10 cellular contexts compared by ENCODE assay signal in the genomic region with DNA sequence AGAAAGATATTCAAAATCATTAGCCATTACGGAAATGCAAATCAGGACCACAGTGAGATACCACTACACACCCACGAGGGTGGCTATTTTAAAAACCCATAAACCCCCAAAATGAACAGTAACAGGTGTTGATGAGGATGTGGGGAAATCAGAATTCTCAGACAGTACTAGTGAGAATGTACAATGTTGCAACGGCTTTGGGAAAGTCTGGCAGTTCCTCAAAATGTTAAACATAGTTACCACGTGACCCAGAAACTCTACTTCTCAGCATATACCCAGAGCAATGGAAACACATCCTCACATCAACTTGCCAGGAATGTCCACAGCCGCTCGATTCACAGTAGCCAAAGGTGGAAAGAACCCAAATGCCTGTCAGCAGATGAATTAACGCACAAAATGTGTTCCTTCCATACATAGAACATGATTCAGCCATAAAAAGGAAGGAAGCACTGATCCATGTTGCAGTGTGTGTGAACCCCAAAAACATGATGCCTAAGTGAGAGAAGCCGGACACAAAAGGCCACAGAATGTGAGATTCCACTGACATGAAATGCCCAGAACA. TPM values are rescaled to one million over a fixed set of nuclear protein-coding genes. Genes with fewer than 3 reads are reported as not detected.
DNase-seq lines count a peak whose midpoint lies in the region; ATAC-seq, FAIRE-seq and TF ChIP-seq lines count a peak whose summit lies in the region.
"Had no signal": no experiment of that assay in that cellular context is flagged by ENCODE, and none has a peak within 500 bp of the region (broad histone marks: within the 10 kb centered on the region; RNA-seq: fewer than 3 reads in every experiment).

No MANE protein-coding gene starts in this region.

- DNase-seq in GM19239 (ENCODE audit: insufficient read length, low spot score) (no peak), chondrocyte (ENCODE audit: low spot score) (no peak), cerebellar nuclear complex (lab: John Stamatoyannopoulos, UW) (no peak), nephron progenitor cell (no peak)
- no peak for DNase-seq in stimulated activated CD4-positive, alpha-beta T cell treated with anti-CD3 and anti-CD28 coated beads, Interleukin-4, amount 100 ng/mL, for 4 hours
- DNase-seq: NCI-H1105 treated with DMSO at 0.1 percent for 48 hours had no signal

- H3K36me3 Mint-ChIP-seq in chondrocyte (ENCODE audit: low read depth) (no peaks in the 10 kb centered on the region), nephron progenitor cell (ENCODE audit: low read depth) (peaks cover 15% of the 10 kb centered on the region)

- peak; percentile 93 for FAIRE-seq in GM19239 (lab: Jason Lieb, UNC)
- FAIRE-seq: colon had no signal

- H3K27me3 Mint-ChIP-seq in chondrocyte (ENCODE audit: low read depth) (no peaks in the 10 kb centered on the region), nephron progenitor cell (ENCODE audit: low read depth, poor library complexity) (peaks cover 9% of the 10 kb centered on the region)

- H3K27ac Mint-ChIP-seq in chondrocyte (ENCODE audit: unreplicated experiment) (peak overlapping the region; percentile 30), nephron progenitor cell (no peak overlapping the region)

- H3K9me3 ChIP-seq in skeletal muscle tissue (ENCODE audit: control insufficient read depth in 3 of 3, low read length in 3 of 3): no peaks in the 10 kb centered on the region

- peaks cover 6 to 11% (median 10%) of the 10 kb centered on the region in 3 donors for H3K4me1 ChIP-seq in skeletal muscle tissue (ENCODE audit: control insufficient read depth in 3 of 3, insufficient read depth in 3 of 3, low read length in 3 of 3)

- no peaks in the 10 kb centered on the region for H3K9me3 Mint-ChIP-seq in chondrocyte (ENCODE audit: low read depth)
- H3K9me3 Mint-ChIP-seq in nephron progenitor cell: peaks cover 5% of the 10 kb centered on the region

- H3K27me3 ChIP-seq in skeletal muscle tissue (ENCODE audit: control insufficient read depth in 3 of 3, insufficient read depth in 3 of 3, low read length in 3 of 3): no peaks in the 10 kb centered on the region

- H3K4me1 Mint-ChIP-seq in chondrocyte (ENCODE audit: low read depth): peaks cover 8% of the 10 kb centered on the region
- peaks cover 11% of the 10 kb centered on the region for H3K4me1 Mint-ChIP-seq in nephron progenitor cell

- peak overlapping the region; percentile 37 to 63 (median 39) for H3K4me3 ChIP-seq in skeletal muscle tissue (ENCODE audit: low read length in 3 of 3)

- TF ChIP-seq CTCF in chondrocyte (IDR thresholded peaks at IDR 0.05): no peak
- no peak for TF ChIP-seq CTCF in nephron progenitor cell (IDR thresholded peaks at IDR 0.05)

- ATAC-seq in HG03135 (IDR thresholded peaks at IDR 0.05; ENCODE audit: unreplicated experiment): peak; percentile 76
- ATAC-seq in GM19455 (IDR thresholded peaks at IDR 0.05; ENCODE audit: unreplicated experiment): no peak

- H3K27ac ChIP-seq in skeletal muscle tissue (ENCODE audit: low read depth, low read length): peak overlapping the region; percentile 83

- no peaks in the 10 kb centered on the region for H3K36me3 ChIP-seq in skeletal muscle tissue (ENCODE audit: control insufficient read depth in 3 of 3, insufficient read depth in 3 of 3, low read length in 3 of 3)

- no peak overlapping the region for H3K4me3 Mint-ChIP-seq in chondrocyte (ENCODE audit: unreplicated experiment)
- no peak overlapping the region for H3K4me3 Mint-ChIP-seq in nephron progenitor cell

- peak overlapping the region in 2 of 3 donors; percentile 54 to 78 for H3K9ac ChIP-seq in skeletal muscle tissue (ENCODE audit: low read depth in 1 of 3, low read length in 3 of 3)

RNA-seq across cellular contexts. Expression of a gene that starts 7.0 kb away (rescaled TPM):
- total RNA-seq in chondrocyte (0.22 to 0.44 TPM in 2 of 3 replicates, not detected in the other), skeletal muscle tissue (12.5 TPM)

RNA-seq across cellular contexts. Expression of a gene that starts 23.9 kb away (rescaled TPM):
- total RNA-seq in chondrocyte (not detected in 3 replicates), skeletal muscle tissue (not detected)

RNA-seq across cellular contexts. Expression of a gene that starts 32.8 kb away (rescaled TPM):
- total RNA-seq in chondrocyte (16.7 to 20.9 TPM (median 20.6 TPM) in 3 replicates), skeletal muscle tissue (4.7 TPM)

RNA-seq across cellular contexts. Expression of a gene that starts 35.3 kb away (rescaled TPM):
- not detected in 3 replicates for total RNA-seq in chondrocyte
- 11.5 TPM for total RNA-seq in skeletal muscle tissue

RNA-seq across cellular contexts. Expression of a gene that starts 35.5 kb away (rescaled TPM):
- total RNA-seq in chondrocyte (16.7 to 18.9 TPM (median 16.8 TPM) in 3 replicates), skeletal muscle tissue (1.6 TPM)
